In genomic region chr9:35657327-35658143, GRCh38 we compare ENCODE assay signal across 8 cellular contexts. TPM values are rescaled to one million over a fixed set of nuclear protein-coding genes. Genes with fewer than 3 reads are reported as not detected.
DNase-seq lines count a peak whose midpoint lies in the region; ATAC-seq and TF ChIP-seq lines count a peak whose summit lies in the region.

Gene RMRP, minus strand, starts transcription at chr9:35658019.

- WGBS in tibial nerve, 2 donors, result 0 to 2% methylated on average over 43 to 52 of the region's 52 CpGs

- H3K4me3 ChIP-seq in GM12864 (ENCODE audit: low read depth, low read length) (peak within 1 kb of the TSS; percentile 83), adipocyte (ENCODE audit: low read length) (peak within 1 kb of the TSS; percentile 91), cardiac muscle cell (peak within 1 kb of the TSS; percentile 79), parathyroid adenoma (ENCODE audit: low read depth, low read length) (peak within 1 kb of the TSS; percentile 92), tibial nerve (peak within 1 kb of the TSS; percentile 58 to 94 (median 90))

- peak within 1 kb of the TSS; percentile 83 for H2AFZ ChIP-seq in parathyroid adenoma

- H3K4me1 ChIP-seq in adipocyte (ENCODE audit: control insufficient read depth, insufficient read depth, low read length) (peaks cover 38% of the 10 kb centered on the region), cardiac muscle cell (ENCODE audit: low read depth) (peaks cover 21% of the 10 kb centered on the region), parathyroid adenoma (no peaks in the 10 kb centered on the region), tibial nerve (peaks cover 0 to 42% (median 10%) of the 10 kb centered on the region in 4 donors)

- H3K79me2 ChIP-seq in parathyroid adenoma, result no peaks in the 10 kb centered on the region

- peak; percentile 98 to 99 for TF ChIP-seq EP300 in tibial nerve (IDR thresholded peaks at IDR 0.05)

- H3K9me3 ChIP-seq in adipocyte (ENCODE audit: control insufficient read depth, low read length) (no peaks in the 10 kb centered on the region), cardiac muscle cell (ENCODE audit: low read depth) (no peaks in the 10 kb centered on the region), parathyroid adenoma (ENCODE audit: control insufficient read depth, low read length) (no peaks in the 10 kb centered on the region), tibial nerve (no peaks in the 10 kb centered on the region)

- H3K4me2 ChIP-seq in parathyroid adenoma (ENCODE audit: low read length), result peak within 1 kb of the TSS; percentile 96

- peak; percentile 98 for DNase-seq in GM12864 (ENCODE audit: low read depth)
- DNase-seq in NCI-H1417 treated with DMSO at 0.1 percent for 48 hours (lab: John Stamatoyannopoulos, UW), result peak; percentile 67
- peak; percentile 76 for DNase-seq in T follicular helper cell (ENCODE audit: low read depth)
- DNase-seq in adipocyte (ENCODE audit: low read depth), result peak; percentile 99
- peak; percentile 100 for DNase-seq in cardiac muscle cell (ENCODE audit: low read depth in 1 of 2, low spot score in 1 of 2)
- DNase-seq in tibial nerve (ENCODE audit: low spot score in 2 of 2), result peak; percentile 82 to 89

- H3K9ac ChIP-seq in adipocyte (ENCODE audit: low read length) (peak within 1 kb of the TSS; percentile 99), parathyroid adenoma (no peak within 1 kb of the TSS)

- H3K27ac ChIP-seq in cardiac muscle cell (peak within 1 kb of the TSS; percentile 99), parathyroid adenoma (peak within 1 kb of the TSS; percentile 99), tibial nerve (peak within 1 kb of the TSS; percentile 90 to 99 (median 92))

- H3K36me3 ChIP-seq in adipocyte (ENCODE audit: control insufficient read depth, insufficient read depth, low read length, severe bottlenecking), result peaks cover 20% of the 10 kb centered on the region
- no peaks in the 10 kb centered on the region for H3K36me3 ChIP-seq in cardiac muscle cell
- H3K36me3 ChIP-seq in parathyroid adenoma (ENCODE audit: control insufficient read depth, insufficient read depth, low read length), result no peaks in the 10 kb centered on the region
- H3K36me3 ChIP-seq in tibial nerve, result peaks cover 0 to 14% (median 0%) of the 10 kb centered on the region in 3 donors

- TF ChIP-seq CTCF in GM12864 (IDR thresholded peaks at IDR 0.05; ENCODE audit: low read depth, low read length, missing control alignments), result peak; percentile 21
- peak; percentile 23 for TF ChIP-seq CTCF in cardiac muscle cell (IDR thresholded peaks at IDR 0.05; ENCODE audit: low read depth, low read length)
- peak; percentile 3 for TF ChIP-seq CTCF in parathyroid adenoma (IDR thresholded peaks at IDR 0.05)
- TF ChIP-seq CTCF in tibial nerve (IDR thresholded peaks at IDR 0.05), result peak; percentile 16 to 86 (median 33)

- ATAC-seq in HG02763 (IDR thresholded peaks at IDR 0.05; ENCODE audit: unreplicated experiment), result peak; percentile 87

- peak; percentile 88 to 90 for TF ChIP-seq POLR2A in tibial nerve (IDR thresholded peaks at IDR 0.05)

- H3K27me3 ChIP-seq in adipocyte (replicated peaks; ENCODE audit: control insufficient read depth, insufficient read depth, low read length) (no peaks in the 10 kb centered on the region), cardiac muscle cell (no peaks in the 10 kb centered on the region), parathyroid adenoma (ENCODE audit: control insufficient read depth, insufficient read depth, low read length) (no peaks in the 10 kb centered on the region), tibial nerve (no peaks in the 10 kb centered on the region)

RNA-seq across cellular contexts. Expression of gene RMRP, which starts in this region (rescaled TPM):
- total RNA-seq in cardiac muscle cell (6,299 and 17,487 TPM in 2 replicates), tibial nerve (1,000 to 10,000 TPM in 3 of 4 donors, 100 to 1,000 TPM in 1; 649 to 2,915 (median 1,530) TPM)
- not detected in 2 replicates for polyA plus RNA-seq in cardiac muscle cell

Comparison
In these comparisons a context has a peak if more than half of its experiments do, and no peak if none do; other contexts are left out.
1. Peak in every context shown above with its lines: DNase-seq, ATAC-seq, H3K4me3 ChIP-seq and H3K27ac ChIP-seq.